In the genomic region with DNA sequence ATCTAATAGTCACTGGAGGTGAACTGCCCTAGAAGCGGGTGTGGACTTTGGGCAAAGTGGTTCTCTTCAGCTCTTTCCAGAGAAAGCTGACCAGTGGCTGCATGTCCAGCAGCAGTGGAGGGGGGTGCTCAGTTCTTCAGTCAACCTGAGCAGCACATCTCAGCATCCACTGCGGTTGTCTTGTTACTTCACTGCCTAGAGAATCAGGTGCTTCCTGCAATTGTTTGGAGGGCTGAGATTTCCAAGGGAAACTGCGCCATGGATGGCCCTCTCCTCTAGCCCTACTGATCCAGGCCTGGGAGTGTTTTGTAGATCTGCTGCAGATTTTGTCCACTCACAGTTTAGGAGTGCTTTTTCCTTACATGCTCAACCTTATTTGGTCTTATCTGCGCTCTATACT, we compare ENCODE assay signal across 14 cellular contexts.
DNase-seq lines count a peak whose midpoint lies in the region; ATAC-seq and TF ChIP-seq lines count a peak whose summit lies in the region.
"Had no signal": no experiment of that assay in that cellular context is flagged by ENCODE, and none has a peak within 500 bp of the region (broad histone marks: within the 10 kb centered on the region; RNA-seq: fewer than 3 reads in every experiment).

No MANE protein-coding gene starts in this region.

- H3K27me3 ChIP-seq in heart right ventricle, result no peaks in the 10 kb centered on the region
- H3K27me3 ChIP-seq: BLaER1 treated with 17β-estradiol and CSF1 and Interleukin-3, amounts not matched to agents 10 nM and 100 nM had no signal

- DNase-seq in heart right ventricle, result peak in 1 of 2 donors; percentile 19
- no peak for DNase-seq in Right ventricle myocardium superior
- DNase-seq in dermis blood vessel endothelial cell, result peak; percentile 89
- DNase-seq in left ventricle myocardium superior, result no peak
- peak; percentile 12 for DNase-seq in ureter (ENCODE audit: low spot score)
- DNase-seq in Kasumi-1 (lab: John Stamatoyannopoulos, UW), result no peak
- DNase-seq: Calu3; CD8-positive, alpha-beta T cell; DMS79 treated with DMSO at 0.1 percent for 48 hours; GF-D8; GM23248 had no signal

- TF ChIP-seq CTCF in heart right ventricle (IDR thresholded peaks at IDR 0.05), result no peak

- peaks cover 0 to 35% (median 18%) of the 10 kb centered on the region in 9 donors for H3K4me1 ChIP-seq in heart right ventricle
- H3K4me1 ChIP-seq: HAP-1 had no signal

- 69 to 78% methylated on average over 4 of the region's 4 CpGs for WGBS in heart right ventricle, 2 donors

- no peaks in the 10 kb centered on the region for H3K9me3 ChIP-seq in heart right ventricle
- H3K9me3 ChIP-seq: HAP-1 had no signal

- H3K27ac ChIP-seq in heart right ventricle, result peak overlapping the region in 5 of 10 donors; percentile 19 to 67 (median 41)
- H3K27ac ChIP-seq: BLaER1 treated with 17β-estradiol and CSF1 and Interleukin-3, amounts not matched to agents 10 nM and 100 nM; GM23248 had no signal

- no peaks in the 10 kb centered on the region for H3K36me3 ChIP-seq in heart right ventricle
- H3K36me3 ChIP-seq: BLaER1 treated with 17β-estradiol and CSF1 and Interleukin-3, amounts not matched to agents 10 nM and 100 nM; HAP-1 had no signal

- ATAC-seq in heart right ventricle, result peak in 5 of 8 donors; percentile 64 to 83 (median 79)
- no peak for ATAC-seq in Right ventricle myocardium superior (ENCODE audit: poor library complexity)
- peak; percentile 41 for ATAC-seq in left ventricle myocardium superior
- no peak for ATAC-seq in GM18873 (IDR thresholded peaks at IDR 0.05; ENCODE audit: low FRiP score, unreplicated experiment)
- ATAC-seq: CD8-positive, alpha-beta T cell had no signal

- intact Hi-C loops in heart right ventricle (cut with DNase I), result no loop called here
- intact Hi-C loops in Right ventricle myocardium superior (cut with DNase I), result no loop called here
- intact Hi-C loops in left ventricle myocardium superior (cut with micrococcal nuclease), result no loop called here

- no peak overlapping the region for H3K4me3 ChIP-seq in heart right ventricle
- H3K4me3 ChIP-seq: BLaER1 treated with 17β-estradiol and CSF1 and Interleukin-3, amounts not matched to agents 10 nM and 100 nM; GM23248; HAP-1 had no signal

Comparison
In these comparisons a context has a peak if more than half of its experiments do, and no peak if none do; other contexts are left out.
1. ATAC-seq: peak in heart right ventricle (5 of 8) and left ventricle myocardium superior (single experiment); none in Right ventricle myocardium superior (single experiment) and GM18873 (single experiment).
2. DNase-seq: peak in dermis blood vessel endothelial cell (single experiment) and ureter (single experiment); none in Right ventricle myocardium superior (single experiment), left ventricle myocardium superior (single experiment) and Kasumi-1 (0 of 2).